ENCODE assay signal across 2 cellular contexts in the genomic region with DNA sequence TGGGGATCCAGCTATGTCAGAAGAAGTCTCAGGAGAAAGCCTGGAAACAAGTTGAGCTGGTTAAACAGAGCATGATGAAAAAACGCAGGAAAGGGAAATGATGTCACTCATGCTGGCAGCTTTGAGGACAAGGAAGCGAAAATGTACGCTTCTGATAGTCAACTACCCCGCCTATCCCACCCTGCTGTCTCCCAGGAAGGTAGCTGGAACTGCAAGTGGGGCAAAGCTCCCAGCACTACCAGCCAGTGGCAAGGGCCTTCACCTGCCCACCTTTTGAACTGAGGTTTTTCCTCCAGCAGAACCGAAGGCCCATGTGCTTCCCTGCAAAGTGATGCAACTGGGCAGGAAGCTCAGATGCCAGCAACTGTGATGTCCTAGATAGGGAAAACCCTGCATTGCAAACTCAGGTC.
TF ChIP-seq lines count a peak whose summit lies in the region.

No MANE protein-coding gene starts in this region.

TF ChIP-seq in IMR-90, 13 proteins besides CTCF, POLR2A, EP300 and RAD21:
- TF ChIP-seq MAZ (IDR thresholded peaks at IDR 0.05; ENCODE audit: borderline replicate concordance, low read depth, low read length), result no peak
- TF ChIP-seq ELK1 (IDR thresholded peaks at IDR 0.05; ENCODE audit: borderline replicate concordance, low read depth, low read length), result no peak
- TF ChIP-seq CEBPB (IDR thresholded peaks at IDR 0.05; ENCODE audit: low read depth, low read length), result no peak
- TF ChIP-seq USF2 (IDR thresholded peaks at IDR 0.05; ENCODE audit: low read depth, low read length), result no peak
- TF ChIP-seq CHD1 (IDR thresholded peaks at IDR 0.05; ENCODE audit: low read depth, low read length), result no peak
- no peak for TF ChIP-seq MXI1 (IDR thresholded peaks at IDR 0.05; ENCODE audit: borderline replicate concordance, low read depth, low read length)
- TF ChIP-seq RFX5 (IDR thresholded peaks at IDR 0.05; ENCODE audit: low read depth, low read length), result no peak
- no peak for TF ChIP-seq FOS (IDR thresholded peaks at IDR 0.05; ENCODE audit: low read depth, low read length)
- no peak for TF ChIP-seq MAFK (IDR thresholded peaks at IDR 0.05; ENCODE audit: low read depth, low read length)
- no peak for TF ChIP-seq RCOR1 (IDR thresholded peaks at IDR 0.05; ENCODE audit: insufficient replicate concordance, low read length)
- TF ChIP-seq NFE2L2 (IDR thresholded peaks at IDR 0.05; ENCODE audit: low read depth, low read length), result no peak
- TF ChIP-seq SMC3 (IDR thresholded peaks at IDR 0.05; ENCODE audit: low read depth, low read length), result no peak
- no peak for TF ChIP-seq BHLHE40 (IDR thresholded peaks at IDR 0.05; ENCODE audit: low read depth, low read length)
TF ChIP-seq in IMR-90: peak in this region for 0.

TF ChIP-seq in K562, 482 proteins besides CTCF, POLR2A, EP300 and RAD21:
- TF ChIP-seq, protein P1, sequence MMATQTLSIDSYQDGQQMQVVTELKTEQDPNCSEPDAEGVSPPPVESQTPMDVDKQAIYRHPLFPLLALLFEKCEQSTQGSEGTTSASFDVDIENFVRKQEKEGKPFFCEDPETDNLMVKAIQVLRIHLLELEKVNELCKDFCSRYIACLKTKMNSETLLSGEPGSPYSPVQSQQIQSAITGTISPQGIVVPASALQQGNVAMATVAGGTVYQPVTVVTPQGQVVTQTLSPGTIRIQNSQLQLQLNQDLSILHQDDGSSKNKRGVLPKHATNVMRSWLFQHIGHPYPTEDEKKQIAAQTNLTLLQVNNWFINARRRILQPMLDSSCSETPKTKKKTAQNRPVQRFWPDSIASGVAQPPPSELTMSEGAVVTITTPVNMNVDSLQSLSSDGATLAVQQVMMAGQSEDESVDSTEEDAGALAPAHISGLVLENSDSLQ (IDR thresholded peaks at IDR 0.05), result peak; percentile 20; the same call in 1 of the 2 replicates
- no peak for TF ChIP-seq HMBOX1 (IDR thresholded peaks at IDR 0.05)
- peak; percentile 47; the same call in 1 of the 2 replicates for TF ChIP-seq ATF7 (IDR thresholded peaks at IDR 0.05)
- TF ChIP-seq CEBPG (CRISPR knock-in tag; IDR thresholded peaks at IDR 0.05), result peak; percentile 35; the same call in 1 of the 2 replicates
- TF ChIP-seq CEBPG (tag; conservative IDR thresholded peaks at IDR 0.05 in 1 of 2, IDR thresholded peaks at IDR 0.05 in 1 of 2), result peak; percentile 30 to 57; a peak in 1 of 4 replicates
- no peak for TF ChIP-seq TRIM28 (IDR thresholded peaks at IDR 0.05)
- TF ChIP-seq MTA1 (IDR thresholded peaks at IDR 0.05; ENCODE audit: borderline replicate concordance), result no peak
- peak; percentile 70 for TF ChIP-seq ATF3 (IDR thresholded peaks at IDR 0.05)
- TF ChIP-seq ATF3 (CRISPR knock-in tag; conservative IDR thresholded peaks at IDR 0.05), result no peak
- TF ChIP-seq ESRRA (IDR thresholded peaks at IDR 0.05; ENCODE audit: borderline replicate concordance, low read depth), result no peak
- peak; percentile 67 for TF ChIP-seq GABPA (tag; conservative IDR thresholded peaks at IDR 0.05; ENCODE audit: low read depth)
- TF ChIP-seq MYC (IDR thresholded peaks at IDR 0.05; ENCODE audit: low read depth, low read length), result peak; percentile 75
- TF ChIP-seq MYC (CRISPR knock-in tag; IDR thresholded peaks at IDR 0.05; ENCODE audit: borderline replicate concordance, low read depth), result no peak
- TF ChIP-seq, protein P2, sequence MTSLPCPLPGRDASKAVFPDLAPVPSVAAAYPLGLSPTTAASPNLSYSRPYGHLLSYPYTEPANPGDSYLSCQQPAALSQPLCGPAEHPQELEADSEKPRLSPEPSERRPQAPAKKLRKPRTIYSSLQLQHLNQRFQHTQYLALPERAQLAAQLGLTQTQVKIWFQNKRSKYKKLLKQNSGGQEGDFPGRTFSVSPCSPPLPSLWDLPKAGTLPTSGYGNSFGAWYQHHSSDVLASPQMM (CRISPR knock-in tag; IDR thresholded peaks at IDR 0.05), result no peak
- 0 out of 2 replicates have a peak, but pooled peaks have one; percentile 29 for TF ChIP-seq L3MBTL2 (IDR thresholded peaks at IDR 0.05)
- no peak for TF ChIP-seq PHF8 (IDR thresholded peaks at IDR 0.05; ENCODE audit: borderline replicate concordance, low read length)
- TF ChIP-seq, protein P3, sequence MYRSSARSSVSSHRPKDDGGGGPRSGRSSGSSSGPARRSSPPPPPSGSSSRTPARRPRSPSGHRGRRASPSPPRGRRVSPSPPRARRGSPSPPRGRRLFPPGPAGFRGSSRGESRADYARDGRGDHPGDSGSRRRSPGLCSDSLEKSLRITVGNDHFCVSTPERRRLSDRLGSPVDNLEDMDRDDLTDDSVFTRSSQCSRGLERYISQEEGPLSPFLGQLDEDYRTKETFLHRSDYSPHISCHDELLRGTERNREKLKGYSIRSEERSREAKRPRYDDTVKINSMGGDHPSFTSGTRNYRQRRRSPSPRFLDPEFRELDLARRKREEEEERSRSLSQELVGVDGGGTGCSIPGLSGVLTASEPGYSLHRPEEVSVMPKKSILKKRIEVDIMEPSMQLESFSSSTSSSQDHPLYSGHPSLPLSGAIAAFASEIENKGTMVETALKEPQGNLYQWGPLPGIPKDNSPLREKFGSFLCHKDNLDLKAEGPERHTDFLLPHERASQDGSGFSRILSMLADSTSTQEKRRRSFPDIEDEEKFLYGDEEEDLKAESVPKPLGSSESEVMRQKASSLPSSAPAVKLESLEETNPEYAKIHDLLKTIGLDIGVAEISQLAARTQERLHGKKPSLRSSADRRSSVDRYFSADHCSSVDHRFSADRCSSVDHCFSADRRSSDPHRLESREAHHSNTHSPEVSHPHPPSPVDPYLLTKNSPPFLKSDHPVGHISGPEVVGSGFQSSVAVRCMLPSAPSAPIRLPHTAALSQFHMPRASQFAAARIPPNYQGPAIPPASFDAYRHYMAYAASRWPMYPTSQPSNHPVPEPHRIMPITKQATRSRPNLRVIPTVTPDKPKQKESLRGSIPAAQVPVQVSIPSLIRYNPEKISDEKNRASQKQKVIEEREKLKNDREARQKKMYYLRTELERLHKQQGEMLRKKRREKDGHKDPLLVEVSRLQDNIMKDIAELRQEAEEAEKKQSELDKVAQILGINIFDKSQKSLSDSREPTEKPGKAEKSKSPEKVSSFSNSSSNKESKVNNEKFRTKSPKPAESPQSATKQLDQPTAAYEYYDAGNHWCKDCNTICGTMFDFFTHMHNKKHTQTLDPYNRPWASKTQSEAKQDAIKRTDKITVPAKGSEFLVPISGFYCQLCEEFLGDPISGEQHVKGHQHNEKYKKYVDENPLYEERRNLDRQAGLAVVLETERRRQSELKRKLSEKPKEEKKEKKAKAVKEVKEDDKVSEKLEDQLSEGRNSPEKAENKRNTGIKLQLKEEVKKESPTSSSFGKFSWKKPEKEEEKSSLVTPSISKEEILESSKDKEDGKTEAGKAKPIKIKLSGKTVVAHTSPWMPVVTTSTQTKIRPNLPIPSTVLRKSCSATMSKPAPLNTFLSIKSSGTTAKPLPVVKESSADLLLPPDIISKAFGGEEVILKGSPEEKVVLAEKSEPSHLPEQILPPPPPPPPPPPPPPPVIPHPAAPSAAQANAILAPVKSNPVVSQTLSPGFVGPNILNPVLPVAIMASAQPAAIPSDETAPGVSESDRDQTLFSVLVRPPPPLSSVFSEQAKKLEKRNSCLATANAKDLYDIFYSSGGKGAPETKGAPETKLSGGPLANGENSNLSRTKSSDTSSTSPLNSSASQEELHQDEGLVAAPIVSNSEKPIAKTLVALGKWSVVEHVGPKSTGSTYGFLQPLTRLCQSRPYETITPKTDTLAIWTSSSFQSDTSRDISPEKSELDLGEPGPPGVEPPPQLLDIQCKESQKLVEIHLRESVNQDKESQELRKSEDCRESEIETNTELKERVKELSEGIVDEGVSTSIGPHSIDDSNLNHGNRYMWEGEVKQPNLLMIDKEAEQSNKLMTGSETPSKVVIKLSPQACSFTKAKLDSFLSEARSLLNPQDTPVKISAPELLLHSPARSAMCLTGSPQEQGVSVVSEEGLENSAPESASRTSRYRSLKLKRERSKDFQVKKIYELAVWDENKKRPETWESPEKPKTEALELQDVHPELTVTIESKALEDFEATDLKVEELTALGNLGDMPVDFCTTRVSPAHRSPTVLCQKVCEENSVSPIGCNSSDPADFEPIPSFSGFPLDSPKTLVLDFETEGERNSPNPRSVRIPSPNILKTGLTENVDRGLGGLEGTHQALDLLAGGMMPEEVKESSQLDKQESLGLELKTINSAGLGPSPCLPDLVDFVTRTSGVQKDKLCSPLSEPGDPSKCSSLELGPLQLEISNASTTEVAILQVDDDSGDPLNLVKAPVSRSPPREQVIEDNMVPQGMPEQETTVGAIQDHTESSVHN (IDR thresholded peaks at IDR 0.05; ENCODE audit: borderline replicate concordance in 1 of 2, low read depth in 1 of 2), result no peak
- TF ChIP-seq ZNF347 (CRISPR knock-in tag; IDR thresholded peaks at IDR 0.05; ENCODE audit: low read depth), result no peak
- peak; percentile 62 for TF ChIP-seq ZBTB40 (IDR thresholded peaks at IDR 0.05)
- no peak for TF ChIP-seq ZBTB40 (CRISPR knock-in tag; IDR thresholded peaks at IDR 0.05)
- no peak for TF ChIP-seq CCNT2 (IDR thresholded peaks at IDR 0.05; ENCODE audit: borderline replicate concordance, extremely low read depth, insufficient read length, low read depth, low read length)
- TF ChIP-seq EP400 (IDR thresholded peaks at IDR 0.05), result peak; percentile 63
TF ChIP-seq in K562: peak in this region for 9.
